Comparison of ENCODE assay signal across 8 cellular contexts in the genomic region with DNA sequence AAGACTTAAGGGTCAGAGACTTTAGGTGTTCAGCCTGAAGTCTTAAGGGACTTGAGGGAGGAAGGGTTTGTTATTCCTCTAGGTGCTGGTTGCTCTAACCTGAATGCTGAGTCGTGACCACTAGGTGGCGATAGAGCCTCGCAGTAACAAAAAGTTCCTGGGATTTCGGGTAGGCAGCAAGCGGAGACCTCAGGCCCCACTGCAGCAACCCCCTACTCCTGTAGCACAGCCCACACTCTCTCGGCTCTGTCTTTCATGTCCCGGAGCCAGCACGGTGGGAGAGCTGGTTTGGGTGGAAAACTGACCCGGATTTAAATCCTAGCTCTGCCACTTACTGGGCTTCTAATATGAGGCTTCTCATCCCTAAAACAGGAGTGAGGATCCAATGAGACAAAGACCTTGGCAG.
A peak's percentile ranks its signal among the peaks of the same experiment; 100 is the strongest.
DNase-seq lines count a peak whose midpoint lies in the region; ATAC-seq and TF ChIP-seq lines count a peak whose summit lies in the region.

No MANE protein-coding gene starts in this region.

- H4K20me1 ChIP-seq in Loucy (ENCODE audit: insufficient read depth, low read length, poor library complexity, severe bottlenecking): no peaks in the 10 kb centered on the region

- no peaks in the 10 kb centered on the region for H3K9me2 ChIP-seq in Loucy (replicated peaks; ENCODE audit: low read depth, low read length)

- no peak overlapping the region for H3K27ac ChIP-seq in CD4-positive, alpha-beta memory T cell (ENCODE audit: low read depth, low read length)
- no peak overlapping the region for H3K27ac ChIP-seq in left ventricle myocardium inferior (replicated peaks)

- peak; percentile 77 for TF ChIP-seq CTCF in Loucy (conservative IDR thresholded peaks at IDR 0.05; ENCODE audit: low read length)
- TF ChIP-seq CTCF in left ventricle myocardium inferior (IDR thresholded peaks at IDR 0.05; ENCODE audit: borderline replicate concordance): peak; percentile 93

- POLR2A ChIA-PET in CD4-positive, alpha-beta memory T cell (lab: Charles Lee; ENCODE audit: partially characterized antibody): no interaction called here

- H3K9ac ChIP-seq in Loucy (ENCODE audit: low read depth, low read length, poor library complexity, severe bottlenecking) (no peak overlapping the region), adipocyte (ENCODE audit: low read length) (no peak overlapping the region)

- H3K4me1 ChIP-seq in CD4-positive, alpha-beta memory T cell (ENCODE audit: insufficient read depth, low read length): peaks cover 8% of the 10 kb centered on the region
- H3K4me1 ChIP-seq in Loucy (ENCODE audit: insufficient read depth, low read length, poor library complexity, severe bottlenecking): no peaks in the 10 kb centered on the region
- peaks cover 31% of the 10 kb centered on the region for H3K4me1 ChIP-seq in adipocyte (ENCODE audit: control insufficient read depth, insufficient read depth, low read length)
- H3K4me1 ChIP-seq in left ventricle myocardium inferior: peaks cover 29% of the 10 kb centered on the region

- peak in 4 of 5 donors; percentile 25 to 36 (median 32) for DNase-seq in CD4-positive, alpha-beta memory T cell
- DNase-seq in adipocyte (ENCODE audit: low read depth) (peak; percentile 84), left ventricle myocardium inferior (peak; percentile 62), pulmonary artery endothelial cell (ENCODE audit: low read depth, low spot score) (peak; percentile 32)

- H3K27me3 Mint-ChIP-seq in CD4-positive, alpha-beta memory T cell: peaks cover 0 to 2% of the 10 kb centered on the region in 2 donors

- H3K4me2 ChIP-seq in Loucy (ENCODE audit: low read depth, low read length, poor library complexity, severe bottlenecking): no peak overlapping the region

- no peaks in the 10 kb centered on the region for H3K9me3 Mint-ChIP-seq in CD4-positive, alpha-beta memory T cell

- no peaks in the 10 kb centered on the region for H3F3A ChIP-seq in Loucy (ENCODE audit: low read depth)

- intact Hi-C loops in CD4-positive, alpha-beta memory T cell (cut with micrococcal nuclease): loop anchor here (1.0 kb wide), 3 partner anchors 308 to 902 kb away; no protein-coding TSS in a partner anchor
- intact Hi-C loops in left ventricle myocardium inferior (cut with micrococcal nuclease): no loop called here

- no peak overlapping the region for H2AFZ ChIP-seq in Loucy (ENCODE audit: low read length)

- H3K4me3 ChIP-seq in CD4-positive, alpha-beta memory T cell (ENCODE audit: low read length in 2 of 2): no peak overlapping the region
- H3K4me3 ChIP-seq in Loucy (ENCODE audit: low read length, poor library complexity, severe bottlenecking) (no peak overlapping the region), adipocyte (ENCODE audit: low read length) (no peak overlapping the region), left ventricle myocardium inferior (no peak overlapping the region)

- peaks cover 3 to 10% (median 6%) of the 10 kb centered on the region in 4 donors for H3K4me1 Mint-ChIP-seq in CD4-positive, alpha-beta memory T cell

- H3K27ac Mint-ChIP-seq in CD4-positive, alpha-beta memory T cell: no peak overlapping the region

- no peaks in the 10 kb centered on the region for H3K79me2 ChIP-seq in Loucy (ENCODE audit: insufficient read depth, low read length)

- H3K27me3 ChIP-seq in CD4-positive, alpha-beta memory T cell (ENCODE audit: insufficient read depth, low read length): no peaks in the 10 kb centered on the region
- H3K27me3 ChIP-seq in Loucy (ENCODE audit: insufficient read depth, low read length, poor library complexity, severe bottlenecking): no peaks in the 10 kb centered on the region
- H3K27me3 ChIP-seq in adipocyte (replicated peaks; ENCODE audit: control insufficient read depth, insufficient read depth, low read length): no peaks in the 10 kb centered on the region
- no peaks in the 10 kb centered on the region for H3K27me3 ChIP-seq in left ventricle myocardium inferior (ENCODE audit: low read depth)

- peak; percentile 66 for ATAC-seq in GM21381 (IDR thresholded peaks at IDR 0.05; ENCODE audit: unreplicated experiment)
- ATAC-seq in SK-N-SH treated with all-trans-retinoic acid at 6 μM for 48 hours: peak; percentile 83
- ATAC-seq in HG02981 (IDR thresholded peaks at IDR 0.05; ENCODE audit: unreplicated experiment): no peak

- H3K9me3 ChIP-seq in CD4-positive, alpha-beta memory T cell (ENCODE audit: control insufficient read depth in 1 of 2, low read length in 2 of 2): no peaks in the 10 kb centered on the region
- no peaks in the 10 kb centered on the region for H3K9me3 ChIP-seq in Loucy (ENCODE audit: insufficient read depth, low read depth, low read length)
- no peaks in the 10 kb centered on the region for H3K9me3 ChIP-seq in adipocyte (ENCODE audit: control insufficient read depth, low read length)
- H3K9me3 ChIP-seq in left ventricle myocardium inferior (replicated peaks): no peaks in the 10 kb centered on the region

- H3K36me3 Mint-ChIP-seq in CD4-positive, alpha-beta memory T cell: no peaks in the 10 kb centered on the region

- no peaks in the 10 kb centered on the region for H3K36me3 ChIP-seq in CD4-positive, alpha-beta memory T cell (ENCODE audit: insufficient read depth, low read length)
- H3K36me3 ChIP-seq in Loucy (ENCODE audit: insufficient read depth, low read length): no peaks in the 10 kb centered on the region
- peaks cover 25% of the 10 kb centered on the region for H3K36me3 ChIP-seq in adipocyte (ENCODE audit: control insufficient read depth, insufficient read depth, low read length, severe bottlenecking)
- no peaks in the 10 kb centered on the region for H3K36me3 ChIP-seq in left ventricle myocardium inferior

- H3K4me3 Mint-ChIP-seq in CD4-positive, alpha-beta memory T cell: no peak overlapping the region

- CTCF ChIA-PET in CD4-positive, alpha-beta memory T cell (lab: Charles Lee; ENCODE audit: partially characterized antibody): interaction anchor here (0.6 to 3.5 kb wide), 14 partner anchors 8 to 904 kb away, joined by 3 to 22 read pairs (median 3); a partner anchor contains a TSS

TF ChIP-seq in SK-N-SH treated with all-trans-retinoic acid at 6 μM for 48 hours, 23 proteins besides CTCF, POLR2A, EP300 and RAD21:
- TF ChIP-seq TOX (CRISPR knock-in tag; IDR thresholded peaks at IDR 0.05; ENCODE audit: borderline replicate concordance) (no peak), ISL1 (CRISPR knock-in tag; IDR thresholded peaks at IDR 0.05) (no peak), ZFP3 (CRISPR knock-in tag; IDR thresholded peaks at IDR 0.05) (no peak), ESRRG (CRISPR knock-in tag; IDR thresholded peaks at IDR 0.05) (no peak), ZFP30 (CRISPR knock-in tag; IDR thresholded peaks at IDR 0.05) (no peak), RARB (CRISPR knock-in tag; IDR thresholded peaks at IDR 0.05) (no peak)
- TF ChIP-seq, protein P1, sequence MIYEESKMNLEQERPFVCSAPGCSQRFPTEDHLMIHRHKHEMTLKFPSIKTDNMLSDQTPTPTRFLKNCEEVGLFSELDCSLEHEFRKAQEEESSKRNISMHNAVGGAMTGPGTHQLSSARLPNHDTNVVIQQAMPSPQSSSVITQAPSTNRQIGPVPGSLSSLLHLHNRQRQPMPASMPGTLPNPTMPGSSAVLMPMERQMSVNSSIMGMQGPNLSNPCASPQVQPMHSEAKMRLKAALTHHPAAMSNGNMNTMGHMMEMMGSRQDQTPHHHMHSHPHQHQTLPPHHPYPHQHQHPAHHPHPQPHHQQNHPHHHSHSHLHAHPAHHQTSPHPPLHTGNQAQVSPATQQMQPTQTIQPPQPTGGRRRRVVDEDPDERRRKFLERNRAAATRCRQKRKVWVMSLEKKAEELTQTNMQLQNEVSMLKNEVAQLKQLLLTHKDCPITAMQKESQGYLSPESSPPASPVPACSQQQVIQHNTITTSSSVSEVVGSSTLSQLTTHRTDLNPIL (CRISPR knock-in tag; IDR thresholded peaks at IDR 0.05; ENCODE audit: low read depth): no peak
- TF ChIP-seq, protein P2, sequence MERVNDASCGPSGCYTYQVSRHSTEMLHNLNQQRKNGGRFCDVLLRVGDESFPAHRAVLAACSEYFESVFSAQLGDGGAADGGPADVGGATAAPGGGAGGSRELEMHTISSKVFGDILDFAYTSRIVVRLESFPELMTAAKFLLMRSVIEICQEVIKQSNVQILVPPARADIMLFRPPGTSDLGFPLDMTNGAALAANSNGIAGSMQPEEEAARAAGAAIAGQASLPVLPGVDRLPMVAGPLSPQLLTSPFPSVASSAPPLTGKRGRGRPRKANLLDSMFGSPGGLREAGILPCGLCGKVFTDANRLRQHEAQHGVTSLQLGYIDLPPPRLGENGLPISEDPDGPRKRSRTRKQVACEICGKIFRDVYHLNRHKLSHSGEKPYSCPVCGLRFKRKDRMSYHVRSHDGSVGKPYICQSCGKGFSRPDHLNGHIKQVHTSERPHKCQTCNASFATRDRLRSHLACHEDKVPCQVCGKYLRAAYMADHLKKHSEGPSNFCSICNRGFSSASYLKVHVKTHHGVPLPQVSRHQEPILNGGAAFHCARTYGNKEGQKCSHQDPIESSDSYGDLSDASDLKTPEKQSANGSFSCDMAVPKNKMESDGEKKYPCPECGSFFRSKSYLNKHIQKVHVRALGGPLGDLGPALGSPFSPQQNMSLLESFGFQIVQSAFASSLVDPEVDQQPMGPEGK (CRISPR knock-in tag; IDR thresholded peaks at IDR 0.05; ENCODE audit: borderline replicate concordance): no peak
- TF ChIP-seq, protein P3, sequence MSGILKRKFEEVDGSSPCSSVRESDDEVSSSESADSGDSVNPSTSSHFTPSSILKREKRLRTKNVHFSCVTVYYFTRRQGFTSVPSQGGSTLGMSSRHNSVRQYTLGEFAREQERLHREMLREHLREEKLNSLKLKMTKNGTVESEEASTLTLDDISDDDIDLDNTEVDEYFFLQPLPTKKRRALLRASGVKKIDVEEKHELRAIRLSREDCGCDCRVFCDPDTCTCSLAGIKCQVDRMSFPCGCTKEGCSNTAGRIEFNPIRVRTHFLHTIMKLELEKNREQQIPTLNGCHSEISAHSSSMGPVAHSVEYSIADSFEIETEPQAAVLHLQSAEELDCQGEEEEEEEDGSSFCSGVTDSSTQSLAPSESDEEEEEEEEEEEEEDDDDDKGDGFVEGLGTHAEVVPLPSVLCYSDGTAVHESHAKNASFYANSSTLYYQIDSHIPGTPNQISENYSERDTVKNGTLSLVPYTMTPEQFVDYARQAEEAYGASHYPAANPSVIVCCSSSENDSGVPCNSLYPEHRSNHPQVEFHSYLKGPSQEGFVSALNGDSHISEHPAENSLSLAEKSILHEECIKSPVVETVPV (CRISPR knock-in tag; IDR thresholded peaks at IDR 0.05): no peak

Comparison
In these comparisons a context has a peak if more than half of its experiments do, and no peak if none do; other contexts are left out.
1. DNase-seq: peak in every context shown above with its lines; median percentile 84 in adipocyte; 62 in left ventricle myocardium inferior; 32 in CD4-positive, alpha-beta memory T cell; 32 in pulmonary artery endothelial cell.